ENCODE assay signal across 11 cellular contexts in genomic region chr4:87060957-87061356, GRCh38.
DNase-seq lines count a peak whose midpoint lies in the region; ATAC-seq and TF ChIP-seq lines count a peak whose summit lies in the region.
"Had no signal": no experiment of that assay in that cellular context is flagged by ENCODE, and none has a peak within 500 bp of the region (broad histone marks: within the 10 kb centered on the region; RNA-seq: fewer than 3 reads in every experiment).

No MANE protein-coding gene starts in this region.

- H3K9me3 ChIP-seq in RWPE2 (ENCODE audit: severe bottlenecking) (no peaks in the 10 kb centered on the region), esophagus muscularis mucosa (no peaks in the 10 kb centered on the region)

- H3K4me1 ChIP-seq in RWPE2 (ENCODE audit: insufficient read depth, poor library complexity, severe bottlenecking), result peaks cover 15% of the 10 kb centered on the region
- H3K4me1 ChIP-seq in esophagus muscularis mucosa, result peaks cover 52 to 62% (median 57%) of the 10 kb centered on the region in 4 donors

- intact Hi-C loops in esophagus muscularis mucosa (cut with DNase I), result no loop called here

- WGBS in esophagus muscularis mucosa, result 56% methylated on average over 5 of the region's 5 CpGs

- H3K9me3 Mint-ChIP-seq in activated T-cell treated with anti-CD3 and anti-CD28 coated beads, Interleukin-2, amount 50 U/mL, for 4 hours, result no peaks in the 10 kb centered on the region
- H3K9me3 Mint-ChIP-seq in stimulated activated naive CD8-positive, alpha-beta T cell treated with anti-CD3 and anti-CD28 coated beads, Interleukin-15, amount 100 ng/mL, for 72 hours, result no peaks in the 10 kb centered on the region

- H3K36me3 ChIP-seq in RWPE2 (ENCODE audit: low read depth) (no peaks in the 10 kb centered on the region), esophagus muscularis mucosa (peaks cover 0 to 10% (median 1%) of the 10 kb centered on the region in 4 donors)
- H3K36me3 ChIP-seq: cardiac muscle cell had no signal

- DNase-seq in activated T-cell treated with anti-CD3 and anti-CD28 coated beads, Interleukin-2, amount 50 U/mL, for 4 hours, result no peak
- DNase-seq in activated T-cell treated with anti-CD3 and anti-CD28 coated beads, Interleukin-2, amount 50 U/mL, for 1 hour, result no peak
- DNase-seq in RWPE2 (ENCODE audit: low spot score), result peak; percentile 60
- DNase-seq in esophagus muscularis mucosa (ENCODE audit: extremely low spot score), result peak; percentile 45
- DNase-seq in stimulated activated naive CD8-positive, alpha-beta T cell treated with anti-CD3 and anti-CD28 coated beads, Interleukin-15, amount 100 ng/mL, for 72 hours, result no peak
- no peak for DNase-seq in NCI-H69 (lab: John Stamatoyannopoulos, UW)
- no peak for DNase-seq in ureter (ENCODE audit: low spot score)
- no peak for DNase-seq in germinal center (ENCODE audit: low spot score)
- DNase-seq: left cardiac atrium, NCI-H187 had no signal

- peak overlapping the region; percentile 37 for H3K27ac ChIP-seq in RWPE2 (ENCODE audit: poor library complexity, severe bottlenecking)
- H3K27ac ChIP-seq in esophagus muscularis mucosa (replicated peaks in 1 of 4), result peak overlapping the region; percentile 27 to 76 (median 50)
- H3K27ac ChIP-seq: cardiac muscle cell had no signal

- no peak for TF ChIP-seq EP300 in esophagus muscularis mucosa (IDR thresholded peaks at IDR 0.05)

- H3K4me1 Mint-ChIP-seq in activated T-cell treated with anti-CD3 and anti-CD28 coated beads, Interleukin-2, amount 50 U/mL, for 4 hours (ENCODE audit: low read depth), result peaks cover 51% of the 10 kb centered on the region
- peaks cover 50% of the 10 kb centered on the region for H3K4me1 Mint-ChIP-seq in stimulated activated naive CD8-positive, alpha-beta T cell treated with anti-CD3 and anti-CD28 coated beads, Interleukin-15, amount 100 ng/mL, for 72 hours

- no peaks in the 10 kb centered on the region for H3K27me3 Mint-ChIP-seq in activated T-cell treated with anti-CD3 and anti-CD28 coated beads, Interleukin-2, amount 50 U/mL, for 4 hours (ENCODE audit: low read depth)
- H3K27me3 Mint-ChIP-seq in stimulated activated naive CD8-positive, alpha-beta T cell treated with anti-CD3 and anti-CD28 coated beads, Interleukin-15, amount 100 ng/mL, for 72 hours, result no peaks in the 10 kb centered on the region

- H3K27ac Mint-ChIP-seq in stimulated activated naive CD8-positive, alpha-beta T cell treated with anti-CD3 and anti-CD28 coated beads, Interleukin-15, amount 100 ng/mL, for 72 hours, result no peak overlapping the region

- TF ChIP-seq POLR2A in esophagus muscularis mucosa (IDR thresholded peaks at IDR 0.05; ENCODE audit: low read depth), result no peak

- no peak overlapping the region for H3K4me3 Mint-ChIP-seq in activated T-cell treated with anti-CD3 and anti-CD28 coated beads, Interleukin-2, amount 50 U/mL, for 4 hours
- no peak overlapping the region for H3K4me3 Mint-ChIP-seq in stimulated activated naive CD8-positive, alpha-beta T cell treated with anti-CD3 and anti-CD28 coated beads, Interleukin-15, amount 100 ng/mL, for 72 hours

- no peak overlapping the region for H3K4me3 ChIP-seq in RWPE2 (ENCODE audit: severe bottlenecking)
- H3K4me3 ChIP-seq in esophagus muscularis mucosa, result no peak overlapping the region
- H3K4me3 ChIP-seq: cardiac muscle cell had no signal

- H3K27me3 ChIP-seq in RWPE2 (ENCODE audit: insufficient read depth, poor library complexity, severe bottlenecking) (no peaks in the 10 kb centered on the region), esophagus muscularis mucosa (no peaks in the 10 kb centered on the region)
- H3K27me3 ChIP-seq: cardiac muscle cell had no signal

- H3K36me3 Mint-ChIP-seq in activated T-cell treated with anti-CD3 and anti-CD28 coated beads, Interleukin-2, amount 50 U/mL, for 4 hours (ENCODE audit: insufficient read depth), result peaks cover 22% of the 10 kb centered on the region

- TF ChIP-seq CTCF in RWPE2 (IDR thresholded peaks at IDR 0.05; ENCODE audit: poor library complexity, severe bottlenecking), result no peak
- no peak for TF ChIP-seq CTCF in esophagus muscularis mucosa (IDR thresholded peaks at IDR 0.05)

- peak; percentile 41 to 53 for ATAC-seq in activated T-cell treated with anti-CD3 and anti-CD28 coated beads, Interleukin-2, amount 50 U/mL, for 4 hours
- ATAC-seq in RWPE2 (ENCODE audit: low read depth), result peak; percentile 98
- peak; percentile 51 for ATAC-seq in stimulated activated naive CD8-positive, alpha-beta T cell treated with anti-CD3 and anti-CD28 coated beads, Interleukin-15, amount 100 ng/mL, for 72 hours
- ATAC-seq: left cardiac atrium had no signal

Comparison
In these comparisons a context has a peak if more than half of its experiments do, and no peak if none do; other contexts are left out.
1. ATAC-seq: peak in every context shown above with its lines; median percentile 98 in RWPE2; 51 in stimulated activated naive CD8-positive, alpha-beta T cell treated with anti-CD3 and anti-CD28 coated beads, Interleukin-15, amount 100 ng/mL, for 72 hours; 47 in activated T-cell treated with anti-CD3 and anti-CD28 coated beads, Interleukin-2, amount 50 U/mL, for 4 hours.
2. DNase-seq: peak in RWPE2 (single experiment) and esophagus muscularis mucosa (single experiment); none in activated T-cell treated with anti-CD3 and anti-CD28 coated beads, Interleukin-2, amount 50 U/mL, for 4 hours (single experiment), activated T-cell treated with anti-CD3 and anti-CD28 coated beads, Interleukin-2, amount 50 U/mL, for 1 hour (single experiment), stimulated activated naive CD8-positive, alpha-beta T cell treated with anti-CD3 and anti-CD28 coated beads, Interleukin-15, amount 100 ng/mL, for 72 hours (0 of 2), NCI-H69 (single experiment), ureter (single experiment) and germinal center (single experiment).